ENCODE assay signal across 11 cellular contexts in the genomic region with DNA sequence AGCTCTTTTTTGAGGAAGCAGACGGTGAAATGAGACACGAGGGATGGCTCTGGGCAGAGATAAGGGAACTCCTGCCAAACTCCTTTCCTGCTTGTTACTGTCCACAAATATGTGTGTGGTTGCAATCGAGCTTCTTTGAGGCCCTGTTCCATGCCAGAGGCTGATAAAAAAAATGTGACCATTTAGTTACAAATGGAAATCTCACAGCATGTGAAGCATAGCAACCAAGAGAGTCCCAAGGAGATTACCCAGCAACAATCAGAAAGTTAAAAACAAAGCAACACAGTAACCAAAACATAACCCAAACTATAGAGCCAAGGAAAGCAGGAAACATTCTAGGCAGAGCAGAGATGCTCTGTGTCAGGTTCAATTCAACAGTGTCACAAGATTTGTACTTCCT. TPM values are rescaled to one million over a fixed set of nuclear protein-coding genes. Genes with fewer than 3 reads are reported as not detected.
DNase-seq lines count a peak whose midpoint lies in the region; ATAC-seq and TF ChIP-seq lines count a peak whose summit lies in the region.
"Had no signal": no experiment of that assay in that cellular context is flagged by ENCODE, and none has a peak within 500 bp of the region (broad histone marks: within the 10 kb centered on the region; RNA-seq: fewer than 3 reads in every experiment).

No MANE protein-coding gene starts in this region.

- H3K27ac ChIP-seq in lower lobe of right lung (no peak overlapping the region), H9 (ENCODE audit: insufficient read length, low read depth, low read length) (no peak overlapping the region), endodermal cell (ENCODE audit: low read depth, low read length) (no peak overlapping the region)

- no peak overlapping the region for H3K56ac ChIP-seq in H9 (ENCODE audit: insufficient read length, low read depth, low read length)

- no peak overlapping the region for H3K4me2 ChIP-seq in H9 (ENCODE audit: insufficient read depth, insufficient read length, low read length)

- H2BK20ac ChIP-seq in H9 (ENCODE audit: low read depth, low read length, poor library complexity, severe bottlenecking) = no peak overlapping the region

- H3K27me3 ChIP-seq in lower lobe of right lung (ENCODE audit: low read depth) (no peaks in the 10 kb centered on the region), H9 (ENCODE audit: insufficient read depth, low read length) (no peaks in the 10 kb centered on the region), endodermal cell (ENCODE audit: control insufficient read depth, insufficient read depth, low read length, poor library complexity, severe bottlenecking) (no peaks in the 10 kb centered on the region)

- peaks cover 12 to 14% of the 10 kb centered on the region in 2 experiments for H3K4me1 Mint-ChIP-seq in H9
- no peaks in the 10 kb centered on the region for H3K4me1 Mint-ChIP-seq in endodermal cell
- H3K4me1 Mint-ChIP-seq: CD4-positive, CD25-positive, alpha-beta regulatory T cell had no signal

- no CpG with 5 or more reads among the region's 3 CpGs for WGBS in H9 (ENCODE audit: extremely low coverage, insufficient read length, low lambda C conversion rate)
- WGBS in endodermal cell (ENCODE audit: insufficient coverage in 1 of 2, insufficient read length in 1 of 2), 2 experiments = 60 to 95% methylated on average over 1 to 3 of the region's 3 CpGs

- no peak overlapping the region for H3K4me3 ChIP-seq in AG09309 (ENCODE audit: control insufficient read depth, low read depth, low read length)
- H3K4me3 ChIP-seq in lower lobe of right lung = no peak overlapping the region
- no peak overlapping the region for H3K4me3 ChIP-seq in endodermal cell (ENCODE audit: low read length)

- H2BK120ac ChIP-seq in H9 (ENCODE audit: low read depth, low read length, poor library complexity, severe bottlenecking) = no peak overlapping the region

- H3K14ac ChIP-seq in H9 (ENCODE audit: insufficient read depth, low read length) = no peak overlapping the region

- H3K18ac ChIP-seq in H9 (ENCODE audit: insufficient read length, low read depth, low read length) = no peak overlapping the region

- H3K4me3 Mint-ChIP-seq in H9 (no peak overlapping the region), endodermal cell (no peak overlapping the region)
- H3K4me3 Mint-ChIP-seq: activated T-cell treated with anti-CD3 and anti-CD28 coated beads, Interleukin-2, amount 50 U/mL, for 72 hours; CD4-positive, CD25-positive, alpha-beta regulatory T cell had no signal

- DNase-seq in AG09309 (ENCODE audit: low read depth) (peak; percentile 27), M059J (ENCODE audit: low read depth) (peak; percentile 88), dedifferentiated amniotic fluid mesenchymal stem cell (ENCODE audit: extremely low spot score) (peak; percentile 89), lower lobe of right lung (no peak), H9 (no peak), left colon (no peak), endodermal cell (no peak)
- DNase-seq: activated T-cell treated with anti-CD3 and anti-CD28 coated beads, Interleukin-2, amount 50 U/mL, for 72 hours; CD4-positive, CD25-positive, alpha-beta regulatory T cell; SHP77 treated with DMSO at 0.1 percent for 48 hours had no signal

- H3K4ac ChIP-seq in H9 (ENCODE audit: low read depth, low read length) = no peak overlapping the region

- H2BK12ac ChIP-seq in H9 (ENCODE audit: insufficient read length, low read depth, low read length) = no peak overlapping the region

- no peak overlapping the region for H2BK5ac ChIP-seq in H9 (ENCODE audit: insufficient read length, low read length)

- H3K9ac ChIP-seq in H9 (ENCODE audit: extremely low read depth, insufficient read length, low read length) = no peak overlapping the region
- no peak overlapping the region for H3K9ac ChIP-seq in endodermal cell (ENCODE audit: extremely low read depth, low read length, poor library complexity, severe bottlenecking)

- H3K4me1 ChIP-seq in lower lobe of right lung = no peaks in the 10 kb centered on the region
- no peaks in the 10 kb centered on the region for H3K4me1 ChIP-seq in H9 (ENCODE audit: insufficient read depth, low read length)
- no peaks in the 10 kb centered on the region for H3K4me1 ChIP-seq in endodermal cell (ENCODE audit: control insufficient read depth, insufficient read depth, low read length)

- H3K9me3 Mint-ChIP-seq in H9 = no peaks in the 10 kb centered on the region
- no peaks in the 10 kb centered on the region for H3K9me3 Mint-ChIP-seq in endodermal cell

- ATAC-seq in lower lobe of right lung = peak; percentile 56 to 78
- ATAC-seq in left colon = no peak
- no peak for ATAC-seq in HG03196 (IDR thresholded peaks at IDR 0.05; ENCODE audit: unreplicated experiment)
- ATAC-seq: activated T-cell treated with anti-CD3 and anti-CD28 coated beads, Interleukin-2, amount 50 U/mL, for 72 hours had no signal

- H3K36me3 ChIP-seq in lower lobe of right lung = no peaks in the 10 kb centered on the region
- no peaks in the 10 kb centered on the region for H3K36me3 ChIP-seq in endodermal cell (ENCODE audit: control insufficient read depth, insufficient read depth, low read length)

- H3K23me2 ChIP-seq in H9 (ENCODE audit: insufficient read length, low read depth, low read length, poor library complexity, severe bottlenecking) = no peaks in the 10 kb centered on the region

- H3K27me3 Mint-ChIP-seq in H9 (ENCODE audit: low read depth) = no peaks in the 10 kb centered on the region; the same call in 1 of the 2 replicates
- no peaks in the 10 kb centered on the region for H3K27me3 Mint-ChIP-seq in endodermal cell (ENCODE audit: insufficient read depth)

- intact Hi-C loops in lower lobe of right lung (cut with DNase I) = no loop called here
- intact Hi-C loops in left colon (cut with DNase I, micrococcal nuclease) = no loop called here

- H2AK5ac ChIP-seq in H9 (ENCODE audit: insufficient read length, low read length) = no peak overlapping the region

- TF ChIP-seq CTCF in AG09309 (IDR thresholded peaks at IDR 0.05; ENCODE audit: control insufficient read depth, insufficient read depth, low read depth, low read length, missing control alignments) (no peak), lower lobe of right lung (IDR thresholded peaks at IDR 0.05) (no peak), H9 (conservative IDR thresholded peaks at IDR 0.05) (no peak), endodermal cell (conservative IDR thresholded peaks at IDR 0.05) (no peak)

- no peak overlapping the region for H4K8ac ChIP-seq in H9 (replicated peaks; ENCODE audit: insufficient read length, low read depth, low read length)

- H3K79me1 ChIP-seq in H9 (ENCODE audit: insufficient read depth, low read depth, low read length, poor library complexity, severe bottlenecking) = no peaks in the 10 kb centered on the region

- H3K27ac Mint-ChIP-seq in H9 (no peak overlapping the region), endodermal cell (no peak overlapping the region)
- H3K27ac Mint-ChIP-seq: activated T-cell treated with anti-CD3 and anti-CD28 coated beads, Interleukin-2, amount 50 U/mL, for 72 hours; CD4-positive, CD25-positive, alpha-beta regulatory T cell had no signal

- no peaks in the 10 kb centered on the region for H4K20me1 ChIP-seq in H9 (ENCODE audit: control insufficient read depth, insufficient read depth, insufficient read length)

- no peak overlapping the region for H3K23ac ChIP-seq in H9 (ENCODE audit: insufficient read length, low read depth, low read length)

- H3K36me3 Mint-ChIP-seq in H9 (ENCODE audit: insufficient read depth in 1 of 3, low read depth in 3 of 3) = no peaks in the 10 kb centered on the region
- no peaks in the 10 kb centered on the region for H3K36me3 Mint-ChIP-seq in endodermal cell (ENCODE audit: low read depth)
- H3K36me3 Mint-ChIP-seq: CD4-positive, CD25-positive, alpha-beta regulatory T cell had no signal

- no peak overlapping the region for H2AFZ ChIP-seq in H9 (ENCODE audit: low read length)

- H4K5ac ChIP-seq in H9 (ENCODE audit: insufficient read length, low read depth, low read length) = no peak overlapping the region

- no peak overlapping the region for H3T11ph ChIP-seq in H9 (ENCODE audit: low read length)

- H2BK15ac ChIP-seq in H9 (ENCODE audit: low read depth, low read length) = no peak overlapping the region

- no peak overlapping the region for H4K91ac ChIP-seq in H9 (ENCODE audit: insufficient read length, low read depth, low read length)

- no peaks in the 10 kb centered on the region for H3K79me2 ChIP-seq in H9 (ENCODE audit: insufficient read depth, low read length)

- no peaks in the 10 kb centered on the region for H3K9me3 ChIP-seq in lower lobe of right lung
- H3K9me3 ChIP-seq in H9 (ENCODE audit: control insufficient read depth, low read depth, low read length) = no peaks in the 10 kb centered on the region
- H3K9me3 ChIP-seq in endodermal cell (ENCODE audit: control insufficient read depth, low read length) = no peaks in the 10 kb centered on the region

RNA-seq across cellular contexts. Expression of gene HMGN3, which starts 35.4 kb away (rescaled TPM):
- total RNA-seq in M059J (2014; rRNA removed; shearing (Covaris generic)) = 111 and 145 TPM in 2 replicates
- 98.7 TPM for total RNA-seq in lower lobe of right lung
- 183 and 188 TPM in 2 replicates for total RNA-seq in H9 (2021)
- total RNA-seq in left colon = 10 to 100 TPM; 32.7 to 37.1 TPM
- 100 to 1,000 TPM; 139 to 157 TPM for total RNA-seq in endodermal cell
- polyA plus RNA-seq in endodermal cell (2013, experiment 1 of 2) = 162 TPM
- 167 TPM for polyA plus RNA-seq in endodermal cell (2013, experiment 2 of 2)

Comparison
In these comparisons a context has a peak if more than half of its experiments do, and no peak if none do; other contexts are left out.
1. DNase-seq: peak in AG09309 (single experiment), M059J (single experiment) and dedifferentiated amniotic fluid mesenchymal stem cell (single experiment); none in lower lobe of right lung (single experiment), H9 (single experiment), left colon (0 of 2) and endodermal cell (single experiment).
2. ATAC-seq: peak in lower lobe of right lung (2 of 2); none in left colon (single experiment) and HG03196 (single experiment).